14 cellular contexts compared by ENCODE assay signal in the genomic region with DNA sequence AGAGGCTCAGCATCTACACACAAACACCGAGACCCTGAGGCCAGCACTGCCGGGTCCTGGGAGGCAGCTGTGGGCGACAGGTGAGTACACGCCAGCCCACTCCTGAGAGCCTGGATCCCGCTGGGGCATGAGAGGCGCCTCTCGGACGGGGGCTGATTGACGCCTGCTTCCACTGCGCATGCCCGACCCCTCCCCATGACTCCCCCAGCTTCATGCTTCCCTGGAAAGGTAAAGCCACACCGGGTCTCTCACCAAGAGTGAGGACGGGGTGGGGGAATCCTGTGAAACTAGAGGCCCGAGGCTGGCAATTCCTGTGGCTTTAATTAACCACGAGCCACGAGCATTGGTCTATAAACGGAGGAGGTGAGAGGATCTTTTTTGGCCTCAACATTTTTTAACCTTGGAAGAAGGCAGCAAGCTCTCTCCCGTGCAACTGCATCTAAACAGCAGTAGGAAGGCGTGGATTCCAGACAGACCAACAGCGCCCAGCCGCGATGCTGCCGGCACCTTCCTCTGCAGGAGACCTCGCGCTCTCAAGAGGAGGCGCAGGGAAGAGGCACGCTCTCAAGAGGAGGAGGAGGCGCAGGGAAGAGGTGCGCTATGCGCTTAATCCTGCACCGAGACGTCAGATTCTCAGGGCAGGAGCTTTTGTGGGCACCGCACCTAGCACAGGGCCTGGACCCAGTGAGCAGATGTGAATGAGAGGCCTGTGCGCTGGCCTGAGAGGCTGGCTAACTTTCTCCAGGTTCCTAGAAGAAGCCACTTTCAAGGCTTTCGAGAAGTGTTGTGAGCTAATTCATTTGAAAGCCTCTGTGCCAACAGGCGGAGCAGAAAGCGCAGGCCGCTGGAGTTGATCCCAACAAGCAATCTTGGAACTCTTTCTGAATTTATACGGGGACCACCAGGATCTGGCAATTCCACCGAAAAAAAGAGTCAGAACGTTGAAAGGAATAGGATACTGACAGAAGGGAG.
DNase-seq lines count a peak whose midpoint lies in the region; FAIRE-seq lines count a peak whose summit lies in the region.
"Had no signal": no experiment of that assay in that cellular context is flagged by ENCODE, and none has a peak within 500 bp of the region (broad histone marks: within the 10 kb centered on the region; RNA-seq: fewer than 3 reads in every experiment).

No MANE protein-coding gene starts in this region.

- DNase-seq in DMS79 (lab: John Stamatoyannopoulos, UW) (peak; percentile 69), M059J (ENCODE audit: low read depth) (peak; percentile 3), amniotic epithelial cell (ENCODE audit: low read depth) (peak; percentile 8), myocyte (ENCODE audit: low read depth) (peak; percentile 46), COLO668 (lab: John Stamatoyannopoulos, UW; ENCODE audit: unreplicated experiment) (no peak), G401 (ENCODE audit: low spot score) (no peak), urothelium cell line (ENCODE audit: low spot score) (no peak), cerebellar cortex (ENCODE audit: low spot score) (no peak)
- DNase-seq: activated CD8-positive, alpha-beta memory T cell treated with anti-CD3 and anti-CD28 coated beads, Interleukin-2, amount 10 ng/mL, durations not matched to agents 7 days and 5 days; activated gamma-delta T cell; left ventricle myocardium superior had no signal

- in situ Hi-C loops in G401 (cut with HindIII; ENCODE audit: low sequenced_read_pairs) = no loop called here

- FAIRE-seq in urothelium cell line (lab: Jason Lieb, UNC) = no peak
- FAIRE-seq: endothelial cell of umbilical vein, frontal cortex, K562 had no signal

Comparison
In these comparisons a context has a peak if more than half of its experiments do, and no peak if none do; other contexts are left out.
1. DNase-seq: peak in DMS79 (single experiment), M059J (single experiment), amniotic epithelial cell (single experiment) and myocyte (single experiment); none in COLO668 (single experiment), G401 (single experiment), urothelium cell line (single experiment) and cerebellar cortex (single experiment).